In the genomic region with DNA sequence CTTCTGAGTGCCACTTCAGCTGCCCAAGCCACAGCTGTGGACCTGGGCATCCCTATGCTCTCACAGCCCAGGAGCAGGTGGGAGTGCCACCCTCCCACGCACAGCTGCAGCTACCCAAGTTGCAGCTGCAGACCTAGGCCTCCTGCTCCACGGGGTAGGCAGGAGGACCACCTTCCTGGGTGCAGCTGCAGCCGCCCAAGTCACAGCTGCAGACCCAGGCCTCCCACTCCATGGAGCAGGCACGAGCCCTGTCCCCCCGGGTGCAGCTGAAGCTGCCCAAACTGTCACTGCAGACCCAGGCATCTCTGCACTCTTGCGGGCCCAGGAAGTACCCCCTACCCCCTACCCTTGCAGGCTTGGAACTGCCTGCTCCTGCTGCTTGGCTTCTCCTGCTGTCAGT, we compare ENCODE assay signal across 27 cellular contexts.
"Had no signal": no experiment of that assay in that cellular context is flagged by ENCODE, and none has a peak within 500 bp of the region (broad histone marks: within the 10 kb centered on the region; RNA-seq: fewer than 3 reads in every experiment).

No MANE protein-coding gene starts in this region.

- H3K79me2 ChIP-seq: parathyroid adenoma had no signal

- H3K36me3 Mint-ChIP-seq: naive thymus-derived CD8-positive, alpha-beta T cell; natural killer cell treated with Interleukin-12 subunit alpha and Interleukin-12 subunit beta and Interleukin-15 and Interleukin-18, amount 100 ng/mL, for 72 hours; stimulated activated effector memory CD8-positive, alpha-beta T cell treated with anti-CD3 and anti-CD28 coated beads, Interleukin-12 subunit alpha, Interleukin-12 subunit beta, amount 100 ng/mL, for 72 hours; stimulated activated naive B cell treated with anti-CD40 and anti-IgM and Interleukin-4, amounts not matched to agents 10 μg/mL and 1 μg/mL and 100 μg/mL, for 72 hours; type B pancreatic cell had no signal

- H3K27me3 Mint-ChIP-seq: natural killer cell treated with Interleukin-12 subunit alpha and Interleukin-12 subunit beta and Interleukin-15 and Interleukin-18, amount 100 ng/mL, for 72 hours; progenitor cell of endocrine pancreas; stimulated activated naive B cell treated with anti-CD40 and anti-IgM and Interleukin-4, amounts not matched to agents 10 μg/mL and 1 μg/mL and 100 μg/mL, for 72 hours; stimulated activated naive CD8-positive, alpha-beta T cell treated with anti-CD3 and anti-CD28 coated beads, Interleukin-15, Interleukin-2, amounts not matched to agents 100 ng/mL and 50 ng/mL, for 24 hours; type B pancreatic cell had no signal

- DNase-seq: naive thymus-derived CD8-positive, alpha-beta T cell; nephron progenitor cell; occipital lobe; ovary; psoas muscle; right cardiac atrium; right lobe of liver; sigmoid colon; small intestine; stimulated activated CD4-positive, alpha-beta T cell treated with anti-CD3 and anti-CD28 coated beads, Interleukin-15, amount 100 ng/mL, for 24 hours; stimulated activated CD4-positive, alpha-beta T cell treated with anti-CD3 and anti-CD28 coated beads, Interleukin-2, amount 100 ng/mL, for 24 hours; stimulated activated CD4-positive, alpha-beta T cell treated with anti-CD3 and anti-CD28 coated beads, Interleukin-2, amount 100 ng/mL, for 48 hours; stimulated activated CD4-positive, alpha-beta T cell treated with anti-CD3 and anti-CD28 coated beads, Interleukin-4, amount 100 ng/mL, for 24 hours; stimulated activated naive B cell treated with anti-CD40 and anti-IgM and Interleukin-4, amounts not matched to agents 10 μg/mL and 1 μg/mL and 100 μg/mL, for 72 hours; stimulated activated naive CD4-positive, alpha-beta T cell treated with Interleukin-2 at 50 U/mL for 16 hours; stomach; thyroid gland had no signal

- H3K27ac ChIP-seq: ovary, parathyroid adenoma, psoas muscle, right lobe of liver, sigmoid colon, stomach, thoracic aorta, thyroid gland, tibial nerve, vagina had no signal

- H3K9ac ChIP-seq: parathyroid adenoma had no signal

- H3K4me3 Mint-ChIP-seq: naive thymus-derived CD8-positive, alpha-beta T cell; natural killer cell treated with Interleukin-12 subunit alpha and Interleukin-12 subunit beta and Interleukin-15 and Interleukin-18, amount 100 ng/mL, for 72 hours; nephron progenitor cell; neural crest cell; stimulated activated effector memory CD8-positive, alpha-beta T cell treated with anti-CD3 and anti-CD28 coated beads, Interleukin-12 subunit alpha, Interleukin-12 subunit beta, amount 100 ng/mL, for 72 hours; stimulated activated naive B cell treated with anti-CD40 and anti-IgM and Interleukin-4, amounts not matched to agents 10 μg/mL and 1 μg/mL and 100 μg/mL, for 72 hours; stimulated activated naive CD8-positive, alpha-beta T cell treated with anti-CD3 and anti-CD28 coated beads, Interleukin-15, Interleukin-2, amounts not matched to agents 100 ng/mL and 50 ng/mL, for 24 hours; type B pancreatic cell had no signal

- H3K27ac Mint-ChIP-seq: naive thymus-derived CD8-positive, alpha-beta T cell; natural killer cell treated with Interleukin-12 subunit alpha and Interleukin-12 subunit beta and Interleukin-15 and Interleukin-18, amount 100 ng/mL, for 72 hours; nephron progenitor cell; progenitor cell of endocrine pancreas; stimulated activated effector memory CD8-positive, alpha-beta T cell treated with anti-CD3 and anti-CD28 coated beads, Interleukin-12 subunit alpha, Interleukin-12 subunit beta, amount 100 ng/mL, for 72 hours; stimulated activated naive B cell treated with anti-CD40 and anti-IgM and Interleukin-4, amounts not matched to agents 10 μg/mL and 1 μg/mL and 100 μg/mL, for 72 hours; stimulated activated naive CD8-positive, alpha-beta T cell treated with anti-CD3 and anti-CD28 coated beads, Interleukin-15, Interleukin-2, amounts not matched to agents 100 ng/mL and 50 ng/mL, for 24 hours; type B pancreatic cell had no signal

- H3K27me3 ChIP-seq: ovary, right lobe of liver, sigmoid colon, stomach, thyroid gland, tibial nerve, vagina had no signal

- H3K36me3 ChIP-seq: ovary, right lobe of liver, sigmoid colon, stomach, thoracic aorta, thyroid gland, tibial nerve, vagina had no signal

- H2AFZ ChIP-seq: parathyroid adenoma had no signal

- H3K4me1 ChIP-seq: parathyroid adenoma, psoas muscle, right lobe of liver, sigmoid colon, stomach, thyroid gland, tibial nerve, vagina had no signal

- H3K9me3 ChIP-seq: ovary, psoas muscle, right lobe of liver, sigmoid colon, thoracic aorta, thyroid gland, vagina had no signal

- ATAC-seq: naive thymus-derived CD8-positive, alpha-beta T cell; psoas muscle; stimulated activated naive B cell treated with anti-CD40 and anti-IgM and Interleukin-4, amounts not matched to agents 10 μg/mL and 1 μg/mL and 100 μg/mL, for 72 hours had no signal

- H3K4me1 Mint-ChIP-seq: naive thymus-derived CD8-positive, alpha-beta T cell; nephron progenitor cell; neural crest cell; stimulated activated effector memory CD8-positive, alpha-beta T cell treated with anti-CD3 and anti-CD28 coated beads, Interleukin-12 subunit alpha, Interleukin-12 subunit beta, amount 100 ng/mL, for 72 hours; stimulated activated naive B cell treated with anti-CD40 and anti-IgM and Interleukin-4, amounts not matched to agents 10 μg/mL and 1 μg/mL and 100 μg/mL, for 72 hours had no signal

- H3K9me3 Mint-ChIP-seq: nephron progenitor cell, neural crest cell, type B pancreatic cell had no signal

- H3K4me3 ChIP-seq: ovary, psoas muscle, right lobe of liver, sigmoid colon, stomach, thoracic aorta, thyroid gland, tibial nerve, vagina had no signal
